15 cellular contexts compared by ENCODE assay signal in the genomic region with DNA sequence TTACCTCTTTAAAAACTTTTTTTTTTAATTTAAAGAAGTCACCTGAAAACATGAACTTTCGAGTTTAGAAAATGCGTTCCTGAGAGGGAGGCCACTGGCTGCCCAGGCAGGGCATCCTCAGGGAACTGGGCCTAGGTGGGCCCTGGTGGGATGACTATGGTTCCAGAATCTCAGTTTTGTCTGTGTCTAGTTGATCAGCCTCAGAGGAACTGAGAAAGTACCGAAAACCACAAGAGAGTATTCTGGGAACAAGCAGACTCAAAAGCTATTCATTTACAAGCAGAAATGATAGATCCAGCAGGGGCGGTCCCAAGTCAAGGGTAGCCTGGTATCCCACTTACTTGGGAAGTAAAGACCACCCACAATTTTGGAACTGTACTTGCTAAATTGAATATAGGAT. TPM values are rescaled to one million over a fixed set of nuclear protein-coding genes. Genes with fewer than 3 reads are reported as not detected.
DNase-seq lines count a peak whose midpoint lies in the region; ATAC-seq and TF ChIP-seq lines count a peak whose summit lies in the region.
"Had no signal": no experiment of that assay in that cellular context is flagged by ENCODE, and none has a peak within 500 bp of the region (broad histone marks: within the 10 kb centered on the region; RNA-seq: fewer than 3 reads in every experiment).

No MANE protein-coding gene starts in this region.

- H3K4me3 Mint-ChIP-seq in glutamatergic neuron (ENCODE audit: unreplicated experiment), result no peak overlapping the region
- H3K4me3 Mint-ChIP-seq: activated CD8-positive, alpha-beta memory T cell treated with anti-CD3 and anti-CD28 coated beads, Interleukin-2, amount 10 ng/mL, durations not matched to agents 7 days and 5 days; B cell had no signal

- H3K27ac ChIP-seq in stomach smooth muscle (ENCODE audit: low read length) (peak overlapping the region; percentile 26), right cardiac atrium (ENCODE audit: low read length) (no peak overlapping the region)
- H3K27ac ChIP-seq: prostate gland had no signal

- ATAC-seq in GM18870 (IDR thresholded peaks at IDR 0.05; ENCODE audit: unreplicated experiment), result peak; percentile 76
- peak; percentile 72 for ATAC-seq in GM21576 (IDR thresholded peaks at IDR 0.05; ENCODE audit: unreplicated experiment)
- ATAC-seq in HG03342 (IDR thresholded peaks at IDR 0.05; ENCODE audit: unreplicated experiment), result peak; percentile 58
- no peak for ATAC-seq in right cardiac atrium
- ATAC-seq: activated CD8-positive, alpha-beta memory T cell treated with anti-CD3 and anti-CD28 coated beads, Interleukin-2, amount 10 ng/mL, durations not matched to agents 7 days and 5 days; left lobe of liver had no signal

- H3K27me3 ChIP-seq in stomach smooth muscle (ENCODE audit: control insufficient read depth in 1 of 2, insufficient read depth in 2 of 2, low read length in 2 of 2) (no peaks in the 10 kb centered on the region), right cardiac atrium (ENCODE audit: control insufficient read depth, insufficient read depth) (no peaks in the 10 kb centered on the region)

- H3K9me3 ChIP-seq in stomach smooth muscle (ENCODE audit: control insufficient read depth in 2 of 2, low read length in 2 of 2) (no peaks in the 10 kb centered on the region), right cardiac atrium (ENCODE audit: control insufficient read depth, low read length) (no peaks in the 10 kb centered on the region)
- H3K9me3 ChIP-seq: prostate gland had no signal

- 90% methylated on average over 4 of the region's 4 CpGs for WGBS in right cardiac atrium

- peaks cover 3% of the 10 kb centered on the region for H3K9me3 Mint-ChIP-seq in glutamatergic neuron (ENCODE audit: unreplicated experiment)

- peaks cover 4% of the 10 kb centered on the region for H3K27me3 Mint-ChIP-seq in glutamatergic neuron (ENCODE audit: unreplicated experiment)

- DNase-seq in glutamatergic neuron (no peak), activated gamma-delta T cell treated with Interleukin-2 at 50 U/mL for 16 hours (no peak), right cardiac atrium (no peak)
- DNase-seq: activated CD4-positive, CD25-positive, alpha-beta regulatory T cell; activated CD8-positive, alpha-beta memory T cell treated with anti-CD3 and anti-CD28 coated beads, Interleukin-2, amount 10 ng/mL, durations not matched to agents 7 days and 5 days; activated naive CD4-positive, alpha-beta T cell treated with Interleukin-2 at 50 U/mL for 16 hours; DMS153; stimulated activated CD4-positive, alpha-beta T cell treated with anti-CD3 and anti-CD28 coated beads, Interleukin-15, amount 100 ng/mL, for 24 hours had no signal

- peaks cover 7 to 21% of the 10 kb centered on the region in 2 donors for H3K36me3 ChIP-seq in stomach smooth muscle (ENCODE audit: control insufficient read depth in 2 of 2, insufficient read depth in 2 of 2, low read length in 2 of 2)
- H3K36me3 ChIP-seq: prostate gland had no signal

- TF ChIP-seq CTCF in glutamatergic neuron (IDR thresholded peaks at IDR 0.05; ENCODE audit: partially characterized antibody, unreplicated experiment), result no peak

- intact Hi-C loops in right cardiac atrium (cut with DNase I), result no loop called here

- H3K4me1 Mint-ChIP-seq in glutamatergic neuron (ENCODE audit: low read depth, unreplicated experiment), result no peaks in the 10 kb centered on the region
- H3K4me1 Mint-ChIP-seq: B cell had no signal

- H3K9ac ChIP-seq in stomach smooth muscle (ENCODE audit: low read length in 2 of 2), result no peak overlapping the region

- H3K4me3 ChIP-seq in stomach smooth muscle (ENCODE audit: low read length in 2 of 2), result no peak overlapping the region
- H3K4me3 ChIP-seq in right cardiac atrium (ENCODE audit: low read length), result no peak overlapping the region
- H3K4me3 ChIP-seq: prostate gland had no signal

- no peaks in the 10 kb centered on the region for H3K36me3 Mint-ChIP-seq in glutamatergic neuron (ENCODE audit: unreplicated experiment)

- H3K27ac Mint-ChIP-seq in glutamatergic neuron (ENCODE audit: unreplicated experiment), result no peak overlapping the region
- H3K27ac Mint-ChIP-seq: activated CD8-positive, alpha-beta memory T cell treated with anti-CD3 and anti-CD28 coated beads, Interleukin-2, amount 10 ng/mL, durations not matched to agents 7 days and 5 days; B cell had no signal

- peaks cover 29% of the 10 kb centered on the region for H3K4me1 ChIP-seq in stomach smooth muscle (ENCODE audit: control insufficient read depth, insufficient read depth, low read length)
- H3K4me1 ChIP-seq in right cardiac atrium (ENCODE audit: control insufficient read depth, insufficient read depth, low read length), result peaks cover 10% of the 10 kb centered on the region

RNA-seq across cellular contexts. Expression of a gene that starts 10.5 kb away (rescaled TPM):
- total RNA-seq in glutamatergic neuron (ENCODE audit: unreplicated experiment) (2.3 TPM), right cardiac atrium (10 to 100 TPM; 48.2 to 99.2 (median 56.9) TPM)
- polyA plus RNA-seq in right cardiac atrium, result 23.0 TPM

Comparison
In these comparisons a context has a peak if more than half of its experiments do, and no peak if none do; other contexts are left out.
1. ATAC-seq: peak in GM18870 (single experiment), GM21576 (single experiment) and HG03342 (single experiment); none in right cardiac atrium (0 of 2).
2. RNA of a gene that starts 10.5 kb away (total RNA-seq): 48.2 to 99.2 TPM in right cardiac atrium; 2.3 TPM in glutamatergic neuron (single experiment); every median in the first group is over 10 times any median in the second.